In genomic region chr12:108884116-108885012, GRCh38 we compare ENCODE assay signal across 8 cellular contexts. TPM values are rescaled to one million over a fixed set of nuclear protein-coding genes. Genes with fewer than 3 reads are reported as not detected.
DNase-seq lines count a peak whose midpoint lies in the region; ATAC-seq and TF ChIP-seq lines count a peak whose summit lies in the region.

No MANE protein-coding gene starts in this region.

- no peaks in the 10 kb centered on the region for H4K20me1 ChIP-seq in smooth muscle cell (ENCODE audit: low read depth)

- H3K9me3 Mint-ChIP-seq in activated T-cell treated with anti-CD3 and anti-CD28 coated beads, Interleukin-2, amount 50 U/mL, for 4 hours = no peaks in the 10 kb centered on the region

- H3K79me2 ChIP-seq in smooth muscle cell (ENCODE audit: low read depth) = no peaks in the 10 kb centered on the region

- H3K36me3 ChIP-seq in smooth muscle cell (ENCODE audit: low read depth) = no peaks in the 10 kb centered on the region

- no peaks in the 10 kb centered on the region for H3K27me3 Mint-ChIP-seq in activated T-cell treated with anti-CD3 and anti-CD28 coated beads, Interleukin-2, amount 50 U/mL, for 4 hours (ENCODE audit: low read depth)

- TF ChIP-seq CTCF in smooth muscle cell (IDR thresholded peaks at IDR 0.05; ENCODE audit: borderline replicate concordance, insufficient read depth, poor library complexity, severe bottlenecking) = peak; percentile 38

- H3K4me1 Mint-ChIP-seq in activated T-cell treated with anti-CD3 and anti-CD28 coated beads, Interleukin-2, amount 50 U/mL, for 4 hours (ENCODE audit: low read depth) = no peaks in the 10 kb centered on the region

- H2AFZ ChIP-seq in smooth muscle cell (ENCODE audit: low read depth) = no peak overlapping the region

- peak; percentile 82 to 85 for ATAC-seq in activated T-cell treated with anti-CD3 and anti-CD28 coated beads, Interleukin-2, amount 50 U/mL, for 4 hours
- ATAC-seq in GM18502 (IDR thresholded peaks at IDR 0.05; ENCODE audit: poor library complexity, unreplicated experiment) (no peak), GM19452 (IDR thresholded peaks at IDR 0.05; ENCODE audit: unreplicated experiment) (no peak)

- DNase-seq in 8988T (peak; percentile 26), GM19240 (ENCODE audit: insufficient read length, low spot score) (peak; percentile 57), OCI-M1 (lab: John Stamatoyannopoulos, UW) (peak; percentile 74), foreskin melanocyte (peak; percentile 16), smooth muscle cell (lab: John Stamatoyannopoulos, UW; ENCODE audit: unreplicated experiment) (no peak)
- DNase-seq in activated T-cell treated with anti-CD3 and anti-CD28 coated beads, Interleukin-2, amount 50 U/mL, for 4 hours = peak; percentile 52

- H3F3A ChIP-seq in smooth muscle cell (ENCODE audit: low read depth) = no peaks in the 10 kb centered on the region

- no peak overlapping the region for H3K9ac ChIP-seq in smooth muscle cell (ENCODE audit: low read depth)

- H3K4me1 ChIP-seq in smooth muscle cell (ENCODE audit: low read depth) = no peaks in the 10 kb centered on the region

- no peak overlapping the region for H3K4me2 ChIP-seq in smooth muscle cell

- H3K27ac ChIP-seq in smooth muscle cell (ENCODE audit: low read depth) = no peak overlapping the region

- no peaks in the 10 kb centered on the region for H3K36me3 Mint-ChIP-seq in activated T-cell treated with anti-CD3 and anti-CD28 coated beads, Interleukin-2, amount 50 U/mL, for 4 hours (ENCODE audit: insufficient read depth)

- no peak overlapping the region for H3K4me3 ChIP-seq in smooth muscle cell

- H3K4me3 Mint-ChIP-seq in activated T-cell treated with anti-CD3 and anti-CD28 coated beads, Interleukin-2, amount 50 U/mL, for 4 hours = no peak overlapping the region

- no peaks in the 10 kb centered on the region for H3K27me3 ChIP-seq in smooth muscle cell (ENCODE audit: low read depth)

- H3K9me3 ChIP-seq in smooth muscle cell (replicated peaks; ENCODE audit: low read depth) = no peaks in the 10 kb centered on the region

- WGBS in smooth muscle cell (ENCODE audit: low lambda C conversion rate) = 66% methylated on average over 16 of the region's 16 CpGs

RNA-seq across cellular contexts. Expression of gene DAO, which starts 4.5 kb away (rescaled TPM):
- not detected for total RNA-seq in activated T-cell treated with anti-CD3 and anti-CD28 coated beads, Interleukin-2, amount 50 U/mL, for 4 hours
- total RNA-seq in smooth muscle cell = not detected in 2 replicates
- not detected in 2 replicates for polyA plus RNA-seq in smooth muscle cell

RNA-seq across cellular contexts. Expression of gene SSH1, which starts 27.0 kb away (rescaled TPM):
- 10 to 100 TPM; 17.0 to 20.7 (median 18.2) TPM for total RNA-seq in activated T-cell treated with anti-CD3 and anti-CD28 coated beads, Interleukin-2, amount 50 U/mL, for 4 hours
- total RNA-seq in smooth muscle cell = 15.2 and 17.2 TPM in 2 replicates
- 22.0 and 24.7 TPM in 2 replicates for polyA plus RNA-seq in smooth muscle cell

Comparison
In these comparisons a context has a peak if more than half of its experiments do, and no peak if none do; other contexts are left out.
1. ATAC-seq: peak in activated T-cell treated with anti-CD3 and anti-CD28 coated beads, Interleukin-2, amount 50 U/mL, for 4 hours (2 of 2); none in GM18502 (single experiment) and GM19452 (single experiment).